Comparison of ENCODE assay signal across 8 cellular contexts in genomic region chr2:12106440-12107080, GRCh38.
DNase-seq lines count a peak whose midpoint lies in the region; ATAC-seq and TF ChIP-seq lines count a peak whose summit lies in the region.

No MANE protein-coding gene starts in this region.

- no peaks in the 10 kb centered on the region for H3K27me3 Mint-ChIP-seq in activated CD4-positive, alpha-beta memory T cell treated with anti-CD3 and anti-CD28 coated beads for 36 hours

- H3K27ac ChIP-seq in HEK293 (ENCODE audit: extremely low read depth, low read depth, low read length) (no peak overlapping the region), stomach (no peak overlapping the region)

- CTCF ChIA-PET in HEK293 (lab: Yijun Ruan, JAX) = no interaction called here
- CTCF ChIA-PET in activated CD4-positive, alpha-beta memory T cell treated with anti-CD3 and anti-CD28 coated beads for 36 hours (lab: Charles Lee) = interaction anchor here (2.6 kb wide), 1 partner anchor 824 kb away, joined by 10 read pairs; no protein-coding TSS in a partner anchor

- no peaks in the 10 kb centered on the region for H3K27me3 ChIP-seq in stomach

- no peak for TF ChIP-seq POLR2A in stomach (IDR thresholded peaks at IDR 0.05)

- WGBS in stomach, 5 donors = 59 to 83% (median 78%) methylated on average over 11 of the region's 11 CpGs

- intact Hi-C loops in activated CD4-positive, alpha-beta memory T cell treated with anti-CD3 and anti-CD28 coated beads for 36 hours (cut with micrococcal nuclease) = no loop called here
- intact Hi-C loops in left ventricle myocardium superior (cut with micrococcal nuclease) = no loop called here
- intact Hi-C loops in stomach (cut with DNase I; ENCODE audit: low total_unique reads) = no loop called here

- H3K4me1 Mint-ChIP-seq in activated CD4-positive, alpha-beta memory T cell treated with anti-CD3 and anti-CD28 coated beads for 36 hours (ENCODE audit: low read depth) = peaks cover 19% of the 10 kb centered on the region

- H3K9me3 ChIP-seq in HEK293 (ENCODE audit: control insufficient read depth, insufficient read depth, low read depth, low read length) (no peaks in the 10 kb centered on the region), stomach (no peaks in the 10 kb centered on the region)

- TF ChIP-seq EP300 in stomach (IDR thresholded peaks at IDR 0.05) = no peak

- POLR2A ChIA-PET in HEK293 (lab: Yijun Ruan, JAX) = no interaction called here
- POLR2A ChIA-PET in activated CD4-positive, alpha-beta memory T cell treated with anti-CD3 and anti-CD28 coated beads for 36 hours (lab: Charles Lee) = no interaction called here

- H3K27ac Mint-ChIP-seq in activated CD4-positive, alpha-beta memory T cell treated with anti-CD3 and anti-CD28 coated beads for 36 hours = no peak overlapping the region

- ATAC-seq in left ventricle myocardium superior (peak; percentile 98), HG03097 (IDR thresholded peaks at IDR 0.05; ENCODE audit: low FRiP score, unreplicated experiment) (no peak), HG03135 (IDR thresholded peaks at IDR 0.05; ENCODE audit: unreplicated experiment) (no peak)

- no peaks in the 10 kb centered on the region for H3K9me3 Mint-ChIP-seq in activated CD4-positive, alpha-beta memory T cell treated with anti-CD3 and anti-CD28 coated beads for 36 hours

- H3K4me3 ChIP-seq in HEK293 (ENCODE audit: low read depth, low read length) = no peak overlapping the region
- H3K4me3 ChIP-seq in stomach = no peak overlapping the region

- H3K4me1 ChIP-seq in HEK293 (ENCODE audit: control insufficient read depth, insufficient read depth, low read length) (no peaks in the 10 kb centered on the region), stomach (peaks cover 0 to 8% (median 3%) of the 10 kb centered on the region in 4 donors)

- TF ChIP-seq CTCF in HEK293 (tag by site-specific recombination; IDR thresholded peaks at IDR 0.05) (no peak), stomach (IDR thresholded peaks at IDR 0.05) (no peak)

- H3K36me3 Mint-ChIP-seq in activated CD4-positive, alpha-beta memory T cell treated with anti-CD3 and anti-CD28 coated beads for 36 hours = no peaks in the 10 kb centered on the region

- peak; percentile 97 for DNase-seq in AG08395 (ENCODE audit: low spot score)
- DNase-seq in activated CD4-positive, alpha-beta memory T cell treated with anti-CD3 and anti-CD28 coated beads for 36 hours = peak; percentile 75
- peak; percentile 80 for DNase-seq in left ventricle myocardium superior
- peak; percentile 28 for DNase-seq in stomach
- no peak for DNase-seq in NCI-H526 treated with DMSO at 0.1 percent for 48 hours (lab: John Stamatoyannopoulos, UW)

- H3K4me3 Mint-ChIP-seq in activated CD4-positive, alpha-beta memory T cell treated with anti-CD3 and anti-CD28 coated beads for 36 hours = no peak overlapping the region

- H3K36me3 ChIP-seq in HEK293 (ENCODE audit: control insufficient read depth in 2 of 2, insufficient read depth in 1 of 2, low read length in 2 of 2) (no peaks in the 10 kb centered on the region), stomach (no peaks in the 10 kb centered on the region)

TF ChIP-seq in HEK293, 187 proteins besides CTCF, POLR2A, EP300 and RAD21:
- TF ChIP-seq, protein P1, sequence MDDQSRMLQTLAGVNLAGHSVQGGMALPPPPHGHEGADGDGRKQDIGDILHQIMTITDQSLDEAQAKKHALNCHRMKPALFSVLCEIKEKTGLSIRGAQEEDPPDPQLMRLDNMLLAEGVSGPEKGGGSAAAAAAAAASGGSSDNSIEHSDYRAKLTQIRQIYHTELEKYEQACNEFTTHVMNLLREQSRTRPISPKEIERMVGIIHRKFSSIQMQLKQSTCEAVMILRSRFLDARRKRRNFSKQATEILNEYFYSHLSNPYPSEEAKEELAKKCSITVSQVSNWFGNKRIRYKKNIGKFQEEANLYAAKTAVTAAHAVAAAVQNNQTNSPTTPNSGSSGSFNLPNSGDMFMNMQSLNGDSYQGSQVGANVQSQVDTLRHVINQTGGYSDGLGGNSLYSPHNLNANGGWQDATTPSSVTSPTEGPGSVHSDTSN (CRISPR knock-in tag; IDR thresholded peaks at IDR 0.05) = no peak
- TF ChIP-seq GLIS1 (tag by site-specific recombination; IDR thresholded peaks at IDR 0.05) = peak; percentile 85; the same call in 1 of the 2 replicates
- TF ChIP-seq KLF8 (tag by site-specific recombination; IDR thresholded peaks at IDR 0.05) = no peak
- peak; percentile 82 for TF ChIP-seq ZIC2 (tag by site-specific recombination; IDR thresholded peaks at IDR 0.05)
